In the genomic region with DNA sequence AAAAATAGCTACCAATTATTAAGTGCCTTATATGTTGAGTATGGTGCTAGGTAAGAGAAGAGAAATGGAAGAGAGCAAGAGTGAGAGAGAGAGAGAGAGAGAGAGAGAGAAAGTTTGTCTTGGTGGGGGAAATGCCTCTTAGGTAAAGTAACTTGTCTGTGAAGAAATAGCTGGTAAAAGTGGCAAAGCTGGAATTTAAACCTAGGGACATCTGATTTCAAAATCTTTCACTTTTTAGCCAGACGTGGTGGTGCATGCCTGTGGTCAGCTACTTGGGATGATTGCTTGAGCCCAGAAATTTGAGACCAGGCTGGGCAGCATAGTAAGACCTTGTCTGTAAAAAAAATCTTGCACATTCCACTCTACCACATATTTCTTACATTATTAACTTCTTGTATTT, we compare ENCODE assay signal across 13 cellular contexts. TPM values are rescaled to one million over a fixed set of nuclear protein-coding genes. Genes with fewer than 3 reads are reported as not detected.
A peak's percentile ranks its signal among the peaks of the same experiment; 100 is the strongest.
DNase-seq lines count a peak whose midpoint lies in the region; ATAC-seq, FAIRE-seq and TF ChIP-seq lines count a peak whose summit lies in the region.
"Had no signal": no experiment of that assay in that cellular context is flagged by ENCODE, and none has a peak within 500 bp of the region (broad histone marks: within the 10 kb centered on the region; RNA-seq: fewer than 3 reads in every experiment).

No MANE protein-coding gene starts in this region.

- peak overlapping the region; percentile 68 for H3K4me2 ChIP-seq in astrocyte (ENCODE audit: low read length)

- DNase-seq in A172 (ENCODE audit: low spot score) (peak; percentile 66), HFF-Myc (ENCODE audit: extremely low read depth, low read depth) (peak; percentile 59), astrocyte (ENCODE audit: low read depth) (peak; percentile 98), glomerular visceral epithelial cell (ENCODE audit: extremely low spot score) (peak; percentile 89), DMS53 (lab: John Stamatoyannopoulos, UW) (no peak)
- DNase-seq in activated CD4-positive, alpha-beta T cell treated with anti-CD3 and anti-CD28 coated beads for 4 hours = no peak
- DNase-seq: activated CD4-positive, alpha-beta memory T cell treated with anti-CD3 and anti-CD28 coated beads, Interleukin-2, amount 10 ng/mL, durations not matched to agents 7 days and 5 days; DND-41; NCI-H2029 treated with DMSO at 0.1 percent for 48 hours had no signal

- H3K36me3 ChIP-seq in astrocyte (ENCODE audit: insufficient read depth, low read length) = no peaks in the 10 kb centered on the region

- H3K79me2 ChIP-seq in astrocyte (ENCODE audit: insufficient read depth, low read length) = no peaks in the 10 kb centered on the region

- no peaks in the 10 kb centered on the region for H4K20me1 ChIP-seq in astrocyte (ENCODE audit: insufficient read depth, low read length)

- no peaks in the 10 kb centered on the region for H3K36me3 Mint-ChIP-seq in astrocyte (ENCODE audit: low read depth, unreplicated experiment)

- no peaks in the 10 kb centered on the region for H3K27me3 Mint-ChIP-seq in astrocyte (ENCODE audit: low read depth, unreplicated experiment)
- H3K27me3 Mint-ChIP-seq: activated CD4-positive, alpha-beta memory T cell treated with anti-CD3 and anti-CD28 coated beads, Interleukin-2, amount 10 ng/mL, durations not matched to agents 7 days and 5 days; activated naive CD8-positive, alpha-beta T cell had no signal

- H3K27ac ChIP-seq in astrocyte (ENCODE audit: low read depth, low read length) = peak overlapping the region; percentile 46

- no peak for ATAC-seq in HG02571 (IDR thresholded peaks at IDR 0.05; ENCODE audit: unreplicated experiment)
- ATAC-seq in GM21529 (IDR thresholded peaks at IDR 0.05; ENCODE audit: unreplicated experiment) = no peak

- H3K4me3 Mint-ChIP-seq in astrocyte (ENCODE audit: unreplicated experiment) = peak overlapping the region; percentile 13
- H3K4me3 Mint-ChIP-seq: activated CD4-positive, alpha-beta memory T cell treated with anti-CD3 and anti-CD28 coated beads, Interleukin-2, amount 10 ng/mL, durations not matched to agents 7 days and 5 days; activated naive CD8-positive, alpha-beta T cell had no signal

- H2AFZ ChIP-seq in astrocyte (ENCODE audit: low read depth, low read length) = no peak overlapping the region

- TF ChIP-seq CTCF in HFF-Myc (IDR thresholded peaks at IDR 0.05; ENCODE audit: low read depth, low read length, missing control alignments) (no peak), astrocyte (IDR thresholded peaks at IDR 0.05; ENCODE audit: insufficient read depth, low read depth, low read length) (no peak)

- H3K27me3 ChIP-seq in astrocyte (ENCODE audit: insufficient read depth, low read length) = no peaks in the 10 kb centered on the region

- no peaks in the 10 kb centered on the region for H3K9me3 Mint-ChIP-seq in astrocyte (ENCODE audit: unreplicated experiment)
- H3K9me3 Mint-ChIP-seq: activated CD4-positive, alpha-beta memory T cell treated with anti-CD3 and anti-CD28 coated beads, Interleukin-2, amount 10 ng/mL, durations not matched to agents 7 days and 5 days had no signal

- no peak overlapping the region for H3K4me3 ChIP-seq in HFF-Myc (replicated peaks; ENCODE audit: low read depth, low read length)
- H3K4me3 ChIP-seq in astrocyte (ENCODE audit: insufficient read depth, low read depth, low read length) = no peak overlapping the region

- H3K4me1 ChIP-seq in astrocyte (ENCODE audit: insufficient read depth, low read length) = peaks cover 24% of the 10 kb centered on the region

- H3K9me3 ChIP-seq in astrocyte (ENCODE audit: insufficient read depth, low read depth, low read length) = no peaks in the 10 kb centered on the region

- H3K4me1 Mint-ChIP-seq in astrocyte (ENCODE audit: low read depth, unreplicated experiment) = peaks cover 35% of the 10 kb centered on the region
- H3K4me1 Mint-ChIP-seq: activated CD4-positive, alpha-beta memory T cell treated with anti-CD3 and anti-CD28 coated beads, Interleukin-2, amount 10 ng/mL, durations not matched to agents 7 days and 5 days had no signal

- no peak overlapping the region for H3K9ac ChIP-seq in astrocyte (ENCODE audit: low read length)

- peak overlapping the region; percentile 37 for H3K27ac Mint-ChIP-seq in astrocyte (ENCODE audit: unreplicated experiment)
- H3K27ac Mint-ChIP-seq: activated CD4-positive, alpha-beta memory T cell treated with anti-CD3 and anti-CD28 coated beads, Interleukin-2, amount 10 ng/mL, durations not matched to agents 7 days and 5 days; activated naive CD8-positive, alpha-beta T cell had no signal

- peak; percentile 32 for FAIRE-seq in astrocyte (lab: Jason Lieb, UNC)
- FAIRE-seq: A204.1 had no signal

RNA-seq across cellular contexts. Expression of gene CDR2, which starts 23.0 kb away (rescaled TPM):
- total RNA-seq in A172 (2014; rRNA removed; shearing (Covaris generic)) = 34.2 and 34.6 TPM in 2 replicates
- total RNA-seq in astrocyte = 56.5 and 57.6 TPM in 2 replicates

Comparison
In these comparisons a context has a peak if more than half of its experiments do, and no peak if none do; other contexts are left out.
1. DNase-seq: peak in A172 (single experiment), HFF-Myc (single experiment), astrocyte (single experiment) and glomerular visceral epithelial cell (single experiment); none in DMS53 (single experiment) and activated CD4-positive, alpha-beta T cell treated with anti-CD3 and anti-CD28 coated beads for 4 hours (0 of 2).